Comparison of ENCODE assay signal across 24 cellular contexts in the genomic region with DNA sequence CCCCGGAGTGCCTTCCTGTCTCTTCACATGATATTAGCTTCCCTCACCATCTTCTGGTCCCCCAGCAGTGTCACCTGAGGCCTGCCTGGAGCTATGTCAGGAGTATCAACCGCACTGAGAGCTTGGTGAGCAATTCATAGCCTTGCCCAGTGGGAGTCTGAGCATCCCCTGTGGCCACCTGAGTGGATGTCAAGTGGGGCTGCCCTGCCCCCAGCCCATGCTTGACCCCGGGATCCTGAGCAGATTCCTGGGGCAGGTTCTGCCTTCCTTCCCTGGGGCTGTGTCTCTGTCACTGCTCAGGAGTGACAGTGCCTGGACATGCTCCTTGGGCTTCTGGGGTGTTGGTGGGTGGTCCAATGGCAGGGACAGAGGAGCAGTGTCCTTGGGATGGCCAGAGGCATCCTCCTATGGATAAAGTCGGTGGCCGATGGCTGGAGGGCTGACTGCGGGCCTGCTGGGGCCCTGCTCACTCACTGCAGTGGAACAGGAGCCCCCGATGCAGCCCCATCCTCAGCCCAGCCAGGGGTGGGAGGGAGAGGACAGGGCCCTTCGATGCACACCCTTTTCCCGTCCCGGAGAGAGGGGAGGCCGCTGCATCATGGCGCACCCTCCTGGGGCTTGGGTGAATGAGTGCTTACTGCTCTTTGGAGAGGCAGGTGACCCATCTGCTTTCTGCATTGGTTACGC.
"Had no signal": no experiment of that assay in that cellular context is flagged by ENCODE, and none has a peak within 500 bp of the region (broad histone marks: within the 10 kb centered on the region; RNA-seq: fewer than 3 reads in every experiment).

No MANE protein-coding gene starts in this region.

- H3K27me3 ChIP-seq: pancreas, right lobe of liver, testis, thyroid gland, transverse colon, upper lobe of left lung had no signal

- H3K27ac ChIP-seq: left ventricle myocardium inferior, pancreas, psoas muscle, right lobe of liver, stomach, testis, thyroid gland, transverse colon, upper lobe of left lung had no signal

- H3K4me3 ChIP-seq: left ventricle myocardium inferior, mucosa of descending colon, pancreas, psoas muscle, right lobe of liver, smooth muscle cell, stomach, testis, thyroid gland, transverse colon, upper lobe of left lung had no signal

- H3K9me3 ChIP-seq: pancreas, psoas muscle, right lobe of liver, testis, thyroid gland had no signal

- DNase-seq: head of caudate nucleus; hypothalamus; immature natural killer cell; left ventricle myocardium inferior; midbrain; mucosa of descending colon; naive thymus-derived CD4-positive, alpha-beta T cell; nucleus accumbens; psoas muscle; right lobe of liver; stimulated activated CD4-positive, alpha-beta T cell treated with anti-CD3 and anti-CD28 coated beads, Interleukin-1b, Interleukin-23, amount 100 ng/mL, for 48 hours; stimulated activated CD4-positive, alpha-beta T cell treated with anti-CD3 and anti-CD28 coated beads, Interleukin-2, amount 100 ng/mL, for 48 hours; stimulated activated CD4-positive, alpha-beta T cell treated with anti-CD3 and anti-CD28 coated beads, Interleukin-4, amount 100 ng/mL, for 4 hours; stimulated activated CD8-positive, alpha-beta memory T cell treated with anti-CD3 and anti-CD28 coated beads, Interleukin-4, amount 100 ng/mL, for 48 hours; stimulated activated naive CD8-positive, alpha-beta T cell treated with anti-CD3 and anti-CD28 coated beads, Interleukin-15, Interleukin-2, amounts not matched to agents 100 U/mL and 50 U/mL, for 24 hours; stomach; testis; thyroid gland; transverse colon had no signal

- ATAC-seq: mucosa of descending colon; naive thymus-derived CD4-positive, alpha-beta T cell; pancreas; psoas muscle; right lobe of liver; stimulated activated memory B cell treated with anti-CD40 and anti-IgM and Interleukin-4, amounts not matched to agents 10 μg/mL and 1 μg/mL and 100 μg/mL, for 72 hours; stimulated activated naive CD8-positive, alpha-beta T cell treated with anti-CD3 and anti-CD28 coated beads, Interleukin-15, Interleukin-2, amounts not matched to agents 100 U/mL and 50 U/mL, for 24 hours had no signal

- H3K36me3 ChIP-seq: left ventricle myocardium inferior, pancreas, right lobe of liver, stomach, thyroid gland, transverse colon, upper lobe of left lung had no signal

- H3K4me1 ChIP-seq: pancreas, psoas muscle, right lobe of liver, testis, thyroid gland, transverse colon had no signal

- FAIRE-seq: islet of Langerhans, pancreas had no signal
